In genomic region chr5:57441557-57441956, GRCh38 we compare ENCODE assay signal across 13 cellular contexts. TPM values are rescaled to one million over a fixed set of nuclear protein-coding genes. Genes with fewer than 3 reads are reported as not detected.
DNase-seq lines count a peak whose midpoint lies in the region; ATAC-seq, FAIRE-seq and TF ChIP-seq lines count a peak whose summit lies in the region.
"Had no signal": no experiment of that assay in that cellular context is flagged by ENCODE, and none has a peak within 500 bp of the region (broad histone marks: within the 10 kb centered on the region; RNA-seq: fewer than 3 reads in every experiment).

No MANE protein-coding gene starts in this region.

- H3K27me3 ChIP-seq in foreskin keratinocyte: no peaks in the 10 kb centered on the region

- no peak overlapping the region for H3K4me3 ChIP-seq in A549
- H3K4me3 ChIP-seq: lung had no signal

- TF ChIP-seq CTCF in A549 (IDR thresholded peaks at IDR 0.05): no peak
- no peak for TF ChIP-seq CTCF in foreskin keratinocyte (conservative IDR thresholded peaks at IDR 0.05)

- ATAC-seq in A549 (no peak), foreskin keratinocyte (peak; percentile 91), HG02763 (IDR thresholded peaks at IDR 0.05; ENCODE audit: unreplicated experiment) (no peak), HG03045 (IDR thresholded peaks at IDR 0.05; ENCODE audit: unreplicated experiment) (no peak)

- no peaks in the 10 kb centered on the region for H3K9me3 ChIP-seq in A549

- DNase-seq in A549 (ENCODE audit: low read depth in 1 of 2, low spot score in 1 of 2): peak in 1 of 2 experiments; percentile 28
- DNase-seq in HCEC 1CT: peak; percentile 98
- DNase-seq in SW480 (ENCODE audit: low spot score): peak; percentile 91
- peak; percentile 67 to 85 for DNase-seq in foreskin keratinocyte
- no peak for DNase-seq in NOMO-1 (lab: John Stamatoyannopoulos, UW; ENCODE audit: unreplicated experiment in 2 of 2)
- no peak for DNase-seq in activated CD4-positive, alpha-beta T cell treated with anti-CD3 and anti-CD28 coated beads for 4 hours
- DNase-seq: activated CD4-positive, alpha-beta memory T cell treated with anti-CD3 and anti-CD28 coated beads, Interleukin-2, amount 10 ng/mL, durations not matched to agents 7 days and 5 days; CD4-positive, alpha-beta T cell; stimulated activated CD4-positive, alpha-beta T cell treated with anti-CD3 and anti-CD28 coated beads, Interleukin-4, amount 100 ng/mL, for 24 hours had no signal

- no peak for FAIRE-seq in A549 (lab: Jason Lieb, UNC)
- FAIRE-seq: colon had no signal

- H3K4me1 ChIP-seq in A549 (peaks cover 15% of the 10 kb centered on the region; the same call in 2 of the 3 replicates), foreskin keratinocyte (peaks cover 18% of the 10 kb centered on the region)

- H3K27ac ChIP-seq in A549 (peak overlapping the region in 1 of 2 experiments; percentile 44; a peak in 2 of 6 replicates), foreskin keratinocyte (peak overlapping the region; percentile 22)

- WGBS in A549 (ENCODE audit: missing lambda C conversion rate): 13% methylated on average over 2 of the region's 2 CpGs

- CTCF ChIA-PET in A549 (lab: Yijun Ruan, JAX): interaction anchor here (1.1 to 1.9 kb wide), 2 partner anchors 58 to 142 kb away, joined by 4 to 5 read pairs; no protein-coding TSS in a partner anchor

- peak overlapping the region; percentile 19; the same call in 1 of the 3 replicates for H3K4me2 ChIP-seq in A549

- POLR2A ChIA-PET in A549 (lab: Yijun Ruan, JAX): no interaction called here

- no peak for TF ChIP-seq RAD21 in A549 (conservative IDR thresholded peaks at IDR 0.05 in 1 of 2, IDR thresholded peaks at IDR 0.05 in 1 of 2)

- no peak for TF ChIP-seq POLR2A in A549 (IDR thresholded peaks at IDR 0.05; ENCODE audit: low read length)

- TF ChIP-seq EP300 in A549 (IDR thresholded peaks at IDR 0.05): no peak

TF ChIP-seq in A549, 52 proteins besides CTCF, POLR2A, EP300 and RAD21:
- no peak for TF ChIP-seq ZFP36 (IDR thresholded peaks at IDR 0.05; ENCODE audit: borderline replicate concordance, partially characterized antibody)
- no peak for TF ChIP-seq KDM5A (IDR thresholded peaks at IDR 0.05)
- no peak for TF ChIP-seq ELK1 (IDR thresholded peaks at IDR 0.05; ENCODE audit: low read depth, low read length)
- TF ChIP-seq RNF2 (IDR thresholded peaks at IDR 0.05; ENCODE audit: borderline replicate concordance, low read depth): no peak
- no peak for TF ChIP-seq ATOH8 (CRISPR knock-in tag; IDR thresholded peaks at IDR 0.05; ENCODE audit: low read depth)

RNA-seq across cellular contexts. Expression of gene ACTBL2, which starts 41.1 kb away (rescaled TPM):
- 0.06 TPM in 1 of 2 replicates, not detected in the other for polyA plus RNA-seq in A549 (2011; rRNA removed)
- 0.03 and 0.04 TPM in 2 replicates for polyA plus RNA-seq in A549 (2012; cell fraction: cytosol; rRNA removed)
- polyA plus RNA-seq in A549 (2012; cell fraction: nucleus; rRNA removed): 0.02 and 0.06 TPM in 2 replicates
- 0.06 to 0.11 TPM (median 0.09 TPM) in 3 replicates for polyA plus RNA-seq in A549 (2017; fragmentation: RNase III; extraction: RNeasy Plus Mini Kit Qiagen cat#74134 plus additional on column Dnase treatment)
- 0.44 TPM in 1 of 2 replicates, not detected in the other for polyA minus RNA-seq in A549 (2011; rRNA and poly(A)+ RNA removed)
- 0.04 TPM in 1 of 2 replicates, not detected in the other for total RNA-seq in foreskin keratinocyte
- polyA plus RNA-seq in foreskin keratinocyte: not detected in 2 replicates
- total RNA-seq: activated CD4-positive, alpha-beta memory T cell treated with anti-CD3 and anti-CD28 coated beads, Interleukin-2, amount 10 ng/mL, durations not matched to agents 7 days and 5 days; CD4-positive, alpha-beta T cell had no signal

Comparison
In these comparisons a context has a peak if more than half of its experiments do, and no peak if none do; other contexts are left out.
1. DNase-seq: peak in HCEC 1CT (single experiment), SW480 (single experiment) and foreskin keratinocyte (2 of 2); none in NOMO-1 (0 of 2) and activated CD4-positive, alpha-beta T cell treated with anti-CD3 and anti-CD28 coated beads for 4 hours (0 of 2).